8 cellular contexts compared by ENCODE assay signal in genomic region chr19:40777795-40778044, GRCh38. TPM values are rescaled to one million over a fixed set of nuclear protein-coding genes. Genes with fewer than 3 reads are reported as not detected.
DNase-seq lines count a peak whose midpoint lies in the region; ATAC-seq and TF ChIP-seq lines count a peak whose summit lies in the region.

No MANE protein-coding gene starts in this region.

- 0% methylated on average over 12 of the region's 12 CpGs for WGBS in heart right ventricle, 2 donors
- WGBS in lung, 2 donors, result 0 to 1% methylated on average over 12 of the region's 12 CpGs

- peaks cover 0 to 13% (median 0%) of the 10 kb centered on the region in 9 donors for H3K36me3 ChIP-seq in heart right ventricle
- H3K36me3 ChIP-seq in lung (ENCODE audit: control insufficient read depth in 2 of 2, insufficient read depth in 2 of 2, low read length in 2 of 2), result peaks cover 0 to 6% of the 10 kb centered on the region in 2 donors
- H3K36me3 ChIP-seq in upper lobe of right lung, result no peaks in the 10 kb centered on the region

- H3K27ac ChIP-seq in heart right ventricle (peak overlapping the region; percentile 89 to 100 (median 96)), lung (ENCODE audit: low read depth in 1 of 2, low read length in 1 of 2) (peak overlapping the region; percentile 92 to 94), upper lobe of right lung (peak overlapping the region; percentile 97)

- H3K4me3 ChIP-seq in heart right ventricle, result peak overlapping the region; percentile 43 to 84 (median 74)
- H3K4me3 ChIP-seq in astrocyte of the spinal cord (ENCODE audit: low read depth, low read length), result peak overlapping the region; percentile 56
- H3K4me3 ChIP-seq in lung, result peak overlapping the region; percentile 33
- peak overlapping the region; percentile 81 for H3K4me3 ChIP-seq in upper lobe of right lung

- in situ Hi-C loops in astrocyte of the spinal cord (cut with HindIII; ENCODE audit: low sequenced_read_pairs), result no loop called here

- DNase-seq in heart right ventricle (no peak), Right ventricle myocardium superior (no peak), astrocyte of the spinal cord (ENCODE audit: low read depth, low spot score) (no peak), lung (ENCODE audit: low spot score) (no peak), upper lobe of right lung (no peak), occipital lobe (lab: John Stamatoyannopoulos, UW) (no peak)

- no peaks in the 10 kb centered on the region for H3K27me3 ChIP-seq in heart right ventricle
- no peaks in the 10 kb centered on the region for H3K27me3 ChIP-seq in lung (ENCODE audit: control insufficient read depth, insufficient read depth)
- no peaks in the 10 kb centered on the region for H3K27me3 ChIP-seq in upper lobe of right lung

- intact Hi-C loops in heart right ventricle (cut with DNase I) (loop anchor here in 5 of 10 donors (1.0 to 2.0 kb wide), 4 partner anchors 20 to 61 kb away; partner anchors contain the start of genes COQ8B (in 1 of the 5), EGLN2 (in 1 of the 5) and ITPKC (in 1 of the 5)), Right ventricle myocardium superior (cut with DNase I) (loop anchor here (1.0 kb wide), 1 partner anchor 21 kb away; no protein-coding TSS in a partner anchor), upper lobe of right lung (cut with DNase I) (no loop called here)

- TF ChIP-seq CTCF in heart right ventricle (IDR thresholded peaks at IDR 0.05), result no peak
- TF ChIP-seq CTCF in astrocyte of the spinal cord (IDR thresholded peaks at IDR 0.05; ENCODE audit: low read depth, low read length), result no peak
- no peak for TF ChIP-seq CTCF in lung (IDR thresholded peaks at IDR 0.05; ENCODE audit: control extremely low read depth, extremely low read depth)
- TF ChIP-seq CTCF in upper lobe of right lung (IDR thresholded peaks at IDR 0.05), result no peak

- H3K4me1 ChIP-seq in heart right ventricle, result peaks cover 7 to 25% (median 14%) of the 10 kb centered on the region in 9 donors
- peaks cover 2 to 9% of the 10 kb centered on the region in 2 donors for H3K4me1 ChIP-seq in lung (ENCODE audit: control insufficient read depth in 2 of 2, insufficient read depth in 2 of 2, low read length in 2 of 2)
- H3K4me1 ChIP-seq in upper lobe of right lung, result peaks cover 14% of the 10 kb centered on the region

- ATAC-seq in heart right ventricle (no peak), Right ventricle myocardium superior (ENCODE audit: poor library complexity) (no peak), lung (ENCODE audit: insufficient read depth, low FRiP score) (no peak), upper lobe of right lung (no peak), HG02885 (IDR thresholded peaks at IDR 0.05; ENCODE audit: poor library complexity, unreplicated experiment) (no peak), GM19351 (IDR thresholded peaks at IDR 0.05; ENCODE audit: unreplicated experiment) (no peak)

- no peaks in the 10 kb centered on the region for H3K9me3 ChIP-seq in heart right ventricle
- no peaks in the 10 kb centered on the region for H3K9me3 ChIP-seq in lung (ENCODE audit: control insufficient read depth in 2 of 2, insufficient read depth in 1 of 2, low read length in 1 of 2)
- no peaks in the 10 kb centered on the region for H3K9me3 ChIP-seq in upper lobe of right lung

RNA-seq across cellular contexts. Expression of gene RAB4B, which starts 0.3 kb away (rescaled TPM):
- total RNA-seq in heart right ventricle, result 10 to 100 TPM; 11.0 to 25.2 (median 13.5) TPM
- 10 to 100 TPM; 26.8 to 62.5 TPM for polyA plus RNA-seq in heart right ventricle
- 12.6 TPM for total RNA-seq in Right ventricle myocardium superior
- 10 to 100 TPM; 11.5 to 73.0 TPM for total RNA-seq in lung
- 10 to 100 TPM; 78.6 to 90.9 TPM for polyA plus RNA-seq in lung
- total RNA-seq in upper lobe of right lung, result 45.4 TPM
- total RNA-seq in occipital lobe, result 8.6 TPM

RNA-seq across cellular contexts. Expression of gene MIA, which starts 2.4 kb away (rescaled TPM):
- total RNA-seq in heart right ventricle, result 1 to 10 TPM in 3 of 10 donors, under 1 TPM in 2, not detected in 5; 0.63 to 1.7 (median 1.0) TPM
- polyA plus RNA-seq in heart right ventricle, result 1 to 10 TPM; 2.0 to 2.4 TPM
- not detected for total RNA-seq in Right ventricle myocardium superior
- 1 to 10 TPM in 1 of 2 donors, not detected in 1; 3.2 TPM for total RNA-seq in lung
- polyA plus RNA-seq in lung, result 1 to 10 TPM in 1 of 2 donors, under 1 TPM in 1; 0.75 to 4.6 TPM
- total RNA-seq in upper lobe of right lung, result not detected
- not detected for total RNA-seq in occipital lobe

RNA-seq across cellular contexts. Expression of gene EGLN2, which starts 21.3 kb away (rescaled TPM):
- 10 to 100 TPM; 31.8 to 78.3 (median 42.8) TPM for total RNA-seq in heart right ventricle
- polyA plus RNA-seq in heart right ventricle, result 10 to 100 TPM; 75.3 to 78.6 TPM
- total RNA-seq in Right ventricle myocardium superior, result 65.4 TPM
- 100 to 1,000 TPM; 130 to 157 TPM for total RNA-seq in lung
- polyA plus RNA-seq in lung, result 100 to 1,000 TPM; 132 to 133 TPM
- total RNA-seq in upper lobe of right lung, result 173 TPM
- 46.9 TPM for total RNA-seq in occipital lobe

RNA-seq across cellular contexts. Expression of gene SNRPA, which starts 26.7 kb away (rescaled TPM):
- 10 to 100 TPM; 24.0 to 40.6 (median 34.4) TPM for total RNA-seq in heart right ventricle
- polyA plus RNA-seq in heart right ventricle, result 10 to 100 TPM; 35.3 to 36.7 TPM
- total RNA-seq in Right ventricle myocardium superior, result 27.7 TPM
- total RNA-seq in lung, result 10 to 100 TPM; 47.4 to 77.4 TPM
- polyA plus RNA-seq in lung, result 10 to 100 TPM; 44.5 to 69.9 TPM
- 51.7 TPM for total RNA-seq in upper lobe of right lung
- 17.0 TPM for total RNA-seq in occipital lobe

RNA-seq across cellular contexts. Expression of gene ACTMAP, which starts 27.4 kb away (rescaled TPM):
- total RNA-seq in heart right ventricle (10 to 100 TPM in 2 of 10 donors, 1 to 10 TPM in 8; 5.3 to 11.4 (median 8.4) TPM), Right ventricle myocardium superior (5.2 TPM), lung (10 to 100 TPM in 1 of 2 donors, 1 to 10 TPM in 1; 5.3 to 23.7 TPM), upper lobe of right lung (18.5 TPM), occipital lobe (0.31 TPM)
- polyA plus RNA-seq in heart right ventricle (10 to 100 TPM in 1 of 2 donors, 1 to 10 TPM in 1; 3.6 to 12.8 TPM), lung (10 to 100 TPM in 1 of 2 donors, 1 to 10 TPM in 1; 6.8 to 27.7 TPM)
